1 cellular context compared by ENCODE assay signal in the genomic region with DNA sequence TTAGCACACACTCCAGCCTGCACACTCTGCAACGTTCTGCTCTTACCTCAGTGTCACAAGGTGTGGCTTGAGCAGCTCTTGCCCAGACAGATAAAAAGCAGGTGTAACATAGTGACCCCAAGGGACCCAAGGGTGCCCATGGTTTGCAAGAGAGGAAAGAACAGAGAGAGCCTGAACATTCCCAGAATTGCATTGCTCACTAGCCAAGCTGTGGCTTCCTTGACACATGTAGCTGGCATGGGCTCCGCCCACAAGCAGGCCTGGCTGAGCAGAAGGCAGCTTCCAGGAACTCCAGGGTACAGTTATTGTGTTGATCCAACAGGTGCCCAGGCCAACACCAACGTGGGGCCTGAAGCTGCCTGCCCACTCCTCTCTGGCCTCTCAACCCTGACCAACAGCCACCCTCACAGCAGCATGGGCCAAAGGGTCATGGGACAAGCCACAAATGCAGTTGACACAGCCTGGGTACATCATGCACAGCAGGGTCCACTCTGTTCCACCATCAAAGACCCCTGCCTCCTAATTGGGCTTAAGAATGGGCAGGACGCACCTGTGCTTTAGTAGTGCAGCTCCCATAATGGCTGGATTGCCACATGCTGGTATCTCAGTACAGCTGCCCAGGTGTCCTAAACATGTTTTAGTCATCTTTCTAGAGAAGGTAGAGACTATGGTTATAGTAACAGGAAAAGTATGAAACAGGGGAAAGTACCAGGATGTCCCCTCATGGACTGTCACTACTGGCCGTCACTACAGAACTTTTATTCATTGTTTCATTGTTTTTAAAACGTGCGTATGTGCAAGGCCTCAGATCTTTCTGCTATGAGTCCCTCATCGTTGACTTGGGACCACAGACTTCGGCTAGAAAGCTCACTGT.
TF ChIP-seq lines count a peak whose summit lies in the region.

No MANE protein-coding gene starts in this region.

TF ChIP-seq in SK-N-SH treated with all-trans-retinoic acid at 6 μM for 48 hours, 23 proteins besides CTCF, POLR2A, EP300 and RAD21 (continued from another document):
- TF ChIP-seq, protein P1, sequence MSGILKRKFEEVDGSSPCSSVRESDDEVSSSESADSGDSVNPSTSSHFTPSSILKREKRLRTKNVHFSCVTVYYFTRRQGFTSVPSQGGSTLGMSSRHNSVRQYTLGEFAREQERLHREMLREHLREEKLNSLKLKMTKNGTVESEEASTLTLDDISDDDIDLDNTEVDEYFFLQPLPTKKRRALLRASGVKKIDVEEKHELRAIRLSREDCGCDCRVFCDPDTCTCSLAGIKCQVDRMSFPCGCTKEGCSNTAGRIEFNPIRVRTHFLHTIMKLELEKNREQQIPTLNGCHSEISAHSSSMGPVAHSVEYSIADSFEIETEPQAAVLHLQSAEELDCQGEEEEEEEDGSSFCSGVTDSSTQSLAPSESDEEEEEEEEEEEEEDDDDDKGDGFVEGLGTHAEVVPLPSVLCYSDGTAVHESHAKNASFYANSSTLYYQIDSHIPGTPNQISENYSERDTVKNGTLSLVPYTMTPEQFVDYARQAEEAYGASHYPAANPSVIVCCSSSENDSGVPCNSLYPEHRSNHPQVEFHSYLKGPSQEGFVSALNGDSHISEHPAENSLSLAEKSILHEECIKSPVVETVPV (CRISPR knock-in tag; IDR thresholded peaks at IDR 0.05), result no peak
- no peak for TF ChIP-seq GLIS3 (CRISPR knock-in tag; IDR thresholded peaks at IDR 0.05)
- no peak for TF ChIP-seq SNAI2 (CRISPR knock-in tag; IDR thresholded peaks at IDR 0.05)
- no peak for TF ChIP-seq ZFP3 (CRISPR knock-in tag; IDR thresholded peaks at IDR 0.05)
- no peak for TF ChIP-seq ZNF8 (CRISPR knock-in tag; IDR thresholded peaks at IDR 0.05)
- no peak for TF ChIP-seq TCF4 (CRISPR knock-in tag; IDR thresholded peaks at IDR 0.05; ENCODE audit: borderline replicate concordance)
- TF ChIP-seq, protein P2, sequence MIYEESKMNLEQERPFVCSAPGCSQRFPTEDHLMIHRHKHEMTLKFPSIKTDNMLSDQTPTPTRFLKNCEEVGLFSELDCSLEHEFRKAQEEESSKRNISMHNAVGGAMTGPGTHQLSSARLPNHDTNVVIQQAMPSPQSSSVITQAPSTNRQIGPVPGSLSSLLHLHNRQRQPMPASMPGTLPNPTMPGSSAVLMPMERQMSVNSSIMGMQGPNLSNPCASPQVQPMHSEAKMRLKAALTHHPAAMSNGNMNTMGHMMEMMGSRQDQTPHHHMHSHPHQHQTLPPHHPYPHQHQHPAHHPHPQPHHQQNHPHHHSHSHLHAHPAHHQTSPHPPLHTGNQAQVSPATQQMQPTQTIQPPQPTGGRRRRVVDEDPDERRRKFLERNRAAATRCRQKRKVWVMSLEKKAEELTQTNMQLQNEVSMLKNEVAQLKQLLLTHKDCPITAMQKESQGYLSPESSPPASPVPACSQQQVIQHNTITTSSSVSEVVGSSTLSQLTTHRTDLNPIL (CRISPR knock-in tag; IDR thresholded peaks at IDR 0.05; ENCODE audit: low read depth), result no peak
- no peak for TF ChIP-seq TOX (CRISPR knock-in tag; IDR thresholded peaks at IDR 0.05; ENCODE audit: borderline replicate concordance)
- TF ChIP-seq ZNF565 (CRISPR knock-in tag; conservative IDR thresholded peaks at IDR 0.05; ENCODE audit: low read depth), result no peak
- TF ChIP-seq, protein P3, sequence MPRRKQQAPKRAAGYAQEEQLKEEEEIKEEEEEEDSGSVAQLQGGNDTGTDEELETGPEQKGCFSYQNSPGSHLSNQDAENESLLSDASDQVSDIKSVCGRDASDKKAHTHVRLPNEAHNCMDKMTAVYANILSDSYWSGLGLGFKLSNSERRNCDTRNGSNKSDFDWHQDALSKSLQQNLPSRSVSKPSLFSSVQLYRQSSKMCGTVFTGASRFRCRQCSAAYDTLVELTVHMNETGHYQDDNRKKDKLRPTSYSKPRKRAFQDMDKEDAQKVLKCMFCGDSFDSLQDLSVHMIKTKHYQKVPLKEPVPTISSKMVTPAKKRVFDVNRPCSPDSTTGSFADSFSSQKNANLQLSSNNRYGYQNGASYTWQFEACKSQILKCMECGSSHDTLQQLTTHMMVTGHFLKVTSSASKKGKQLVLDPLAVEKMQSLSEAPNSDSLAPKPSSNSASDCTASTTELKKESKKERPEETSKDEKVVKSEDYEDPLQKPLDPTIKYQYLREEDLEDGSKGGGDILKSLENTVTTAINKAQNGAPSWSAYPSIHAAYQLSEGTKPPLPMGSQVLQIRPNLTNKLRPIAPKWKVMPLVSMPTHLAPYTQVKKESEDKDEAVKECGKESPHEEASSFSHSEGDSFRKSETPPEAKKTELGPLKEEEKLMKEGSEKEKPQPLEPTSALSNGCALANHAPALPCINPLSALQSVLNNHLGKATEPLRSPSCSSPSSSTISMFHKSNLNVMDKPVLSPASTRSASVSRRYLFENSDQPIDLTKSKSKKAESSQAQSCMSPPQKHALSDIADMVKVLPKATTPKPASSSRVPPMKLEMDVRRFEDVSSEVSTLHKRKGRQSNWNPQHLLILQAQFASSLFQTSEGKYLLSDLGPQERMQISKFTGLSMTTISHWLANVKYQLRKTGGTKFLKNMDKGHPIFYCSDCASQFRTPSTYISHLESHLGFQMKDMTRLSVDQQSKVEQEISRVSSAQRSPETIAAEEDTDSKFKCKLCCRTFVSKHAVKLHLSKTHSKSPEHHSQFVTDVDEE (CRISPR knock-in tag; IDR thresholded peaks at IDR 0.05), result no peak
- TF ChIP-seq OSR1 (CRISPR knock-in tag; IDR thresholded peaks at IDR 0.05), result no peak
- TF ChIP-seq ZC3H10 (CRISPR knock-in tag; IDR thresholded peaks at IDR 0.05), result no peak
- TF ChIP-seq ISL1 (CRISPR knock-in tag; IDR thresholded peaks at IDR 0.05), result no peak
TF ChIP-seq in SK-N-SH treated with all-trans-retinoic acid at 6 μM for 48 hours: peak in this region for 0.
